In genomic region chr4:130808492-130808891, GRCh38 we compare ENCODE assay signal across 8 cellular contexts.
DNase-seq lines count a peak whose midpoint lies in the region; FAIRE-seq and TF ChIP-seq lines count a peak whose summit lies in the region.
"Had no signal": no experiment of that assay in that cellular context is flagged by ENCODE, and none has a peak within 500 bp of the region (broad histone marks: within the 10 kb centered on the region; RNA-seq: fewer than 3 reads in every experiment).

No MANE protein-coding gene starts in this region.

- no peak for FAIRE-seq in bronchial epithelial cell (lab: Jason Lieb, UNC)

- H3K4me1 ChIP-seq in right atrium auricular region, result no peaks in the 10 kb centered on the region

- DNase-seq in M059J (ENCODE audit: low read depth) (peak; percentile 0), bronchial epithelial cell (ENCODE audit: low read depth) (peak; percentile 12), pons (ENCODE audit: low spot score) (peak; percentile 24), right atrium auricular region (ENCODE audit: low spot score) (no peak), C1 segment of cervical spinal cord (lab: John Stamatoyannopoulos, UW) (no peak)
- DNase-seq in activated CD8-positive, alpha-beta memory T cell treated with anti-CD3 and anti-CD28 coated beads for 24 hours, result no peak
- DNase-seq: NCI-H524 treated with DMSO at 0.1 percent for 48 hours had no signal

- peaks cover 0 to 18% of the 10 kb centered on the region in 2 donors for H3K9me3 ChIP-seq in right atrium auricular region

- peak; percentile 36; the same call in 1 of the 2 replicates for TF ChIP-seq CTCF in GM12874 (IDR thresholded peaks at IDR 0.05; ENCODE audit: insufficient read depth, low read depth, low read length)
- no peak for TF ChIP-seq CTCF in bronchial epithelial cell (IDR thresholded peaks at IDR 0.05; ENCODE audit: insufficient read depth, low read length, severe bottlenecking)
- TF ChIP-seq CTCF in right atrium auricular region (IDR thresholded peaks at IDR 0.05), result no peak

- no peaks in the 10 kb centered on the region for H3K27me3 ChIP-seq in bronchial epithelial cell (ENCODE audit: control insufficient read depth, insufficient read depth, low read length)
- no peaks in the 10 kb centered on the region for H3K27me3 ChIP-seq in right atrium auricular region

- no peak overlapping the region for H3K4me3 ChIP-seq in bronchial epithelial cell (ENCODE audit: low read depth, low read length)
- no peak overlapping the region for H3K4me3 ChIP-seq in right atrium auricular region

- H3K36me3 ChIP-seq in bronchial epithelial cell (ENCODE audit: control insufficient read depth, insufficient read depth, low read length) (no peaks in the 10 kb centered on the region), right atrium auricular region (no peaks in the 10 kb centered on the region)

- no peak overlapping the region for H3K27ac ChIP-seq in right atrium auricular region

Comparison
In these comparisons a context has a peak if more than half of its experiments do, and no peak if none do; other contexts are left out.
1. DNase-seq: peak in M059J (single experiment), bronchial epithelial cell (single experiment) and pons (single experiment); none in right atrium auricular region (single experiment), activated CD8-positive, alpha-beta memory T cell treated with anti-CD3 and anti-CD28 coated beads for 24 hours (single experiment) and C1 segment of cervical spinal cord (0 of 14).